In the genomic region with DNA sequence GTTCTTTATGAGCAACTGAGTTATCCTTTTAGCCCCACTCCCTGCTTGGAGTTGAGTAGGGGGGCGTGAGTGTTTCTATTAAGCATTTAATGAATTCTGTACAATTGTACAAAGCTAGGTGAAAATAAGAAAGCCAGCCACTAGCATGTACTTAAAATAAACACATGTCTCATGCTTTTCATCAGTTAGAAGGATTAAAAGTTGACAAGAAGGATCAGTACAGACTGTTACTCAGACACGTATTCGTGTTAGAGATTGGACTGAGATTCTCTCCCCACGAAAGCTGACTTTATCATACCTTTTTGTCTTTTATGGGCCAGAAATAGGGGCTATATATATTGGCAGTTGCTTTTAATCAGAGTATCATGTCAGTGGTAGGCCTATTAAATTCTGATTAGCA, we compare ENCODE assay signal across 9 cellular contexts. TPM values are rescaled to one million over a fixed set of nuclear protein-coding genes. Genes with fewer than 3 reads are reported as not detected.
DNase-seq lines count a peak whose midpoint lies in the region; ATAC-seq and TF ChIP-seq lines count a peak whose summit lies in the region.
"Had no signal": no experiment of that assay in that cellular context is flagged by ENCODE, and none has a peak within 500 bp of the region (broad histone marks: within the 10 kb centered on the region; RNA-seq: fewer than 3 reads in every experiment).

No MANE protein-coding gene starts in this region.

- H3K4me1 ChIP-seq in MM.1S (ENCODE audit: low read length) = peaks cover 16% of the 10 kb centered on the region; the same call in 1 of the 2 replicates

- H4K20me1 ChIP-seq in MM.1S (ENCODE audit: insufficient read depth, low read length) (no peaks in the 10 kb centered on the region), neural cell (ENCODE audit: insufficient read depth) (no peaks in the 10 kb centered on the region)

- DNase-seq in GM06990 (ENCODE audit: extremely low read depth, insufficient read length) (no peak), MM.1S (no peak), NCI-H524 treated with DMSO at 0.1 percent for 48 hours (lab: John Stamatoyannopoulos, UW) (no peak), AML-193 (lab: John Stamatoyannopoulos, UW) (no peak)
- DNase-seq in central memory CD8-positive, alpha-beta T cell (ENCODE audit: low spot score in 2 of 2) = no peak

- no peak for ATAC-seq in central memory CD8-positive, alpha-beta T cell (replicated peaks; ENCODE audit: extremely low read depth, poor library complexity, severe bottlenecking)
- no peak for ATAC-seq in HG03095 (IDR thresholded peaks at IDR 0.05; ENCODE audit: unreplicated experiment)
- ATAC-seq in HG03039 (IDR thresholded peaks at IDR 0.05; ENCODE audit: unreplicated experiment) = no peak

- H3K9me3 ChIP-seq in MM.1S (replicated peaks; ENCODE audit: insufficient read depth, low read length) = no peaks in the 10 kb centered on the region
- H3K9me3 ChIP-seq in neural cell (ENCODE audit: low read length) = no peaks in the 10 kb centered on the region
- H3K9me3 ChIP-seq: neutrophil had no signal

- H3K27ac Mint-ChIP-seq in central memory CD8-positive, alpha-beta T cell (ENCODE audit: low read depth) = no peak overlapping the region

- H3K9ac ChIP-seq in MM.1S (ENCODE audit: low read length) = no peak overlapping the region
- peak overlapping the region; percentile 98 for H3K9ac ChIP-seq in neural cell (ENCODE audit: low read length)

- TF ChIP-seq EP300 in neural cell (conservative IDR thresholded peaks at IDR 0.05; ENCODE audit: poor library complexity, severe bottlenecking) = no peak

- peak overlapping the region; percentile 96; the same call in 1 of the 2 replicates for H3K4me3 ChIP-seq in GM06990 (replicated peaks; ENCODE audit: low read depth, low read length)
- 0 out of 2 replicates have a peak overlapping the region, but pooled peaks have one; percentile 97 for H3K4me3 ChIP-seq in MM.1S (ENCODE audit: low read length)
- H3K4me3 ChIP-seq in neural cell (ENCODE audit: low read length) = peak overlapping the region; percentile 87

- no peak for TF ChIP-seq CTCF in GM06990 (IDR thresholded peaks at IDR 0.05; ENCODE audit: insufficient read depth, low read length, poor library complexity, severe bottlenecking)
- no peak for TF ChIP-seq CTCF in MM.1S (IDR thresholded peaks at IDR 0.05; ENCODE audit: low read length)
- no peak for TF ChIP-seq CTCF in neural cell (IDR thresholded peaks at IDR 0.05; ENCODE audit: poor library complexity, severe bottlenecking)

- no peak for TF ChIP-seq RAD21 in neural cell (conservative IDR thresholded peaks at IDR 0.05)

- no peaks in the 10 kb centered on the region for H3K9me3 Mint-ChIP-seq in central memory CD8-positive, alpha-beta T cell

- H3K27me3 Mint-ChIP-seq in central memory CD8-positive, alpha-beta T cell = no peaks in the 10 kb centered on the region

- H3K9me2 ChIP-seq in MM.1S (replicated peaks; ENCODE audit: insufficient read depth, low read length) (no peaks in the 10 kb centered on the region; the same call in 1 of the 2 replicates), neural cell (ENCODE audit: insufficient read depth, low read length) (no peaks in the 10 kb centered on the region)

- H3K36me3 ChIP-seq in GM06990 (ENCODE audit: control insufficient read depth, insufficient read depth, low read length) = no peaks in the 10 kb centered on the region
- H3K36me3 ChIP-seq in MM.1S (replicated peaks; ENCODE audit: insufficient read depth, low read length) = no peaks in the 10 kb centered on the region
- no peaks in the 10 kb centered on the region for H3K36me3 ChIP-seq in neural cell (ENCODE audit: insufficient read depth, low read length)
- H3K36me3 ChIP-seq: neutrophil had no signal

- H3K79me2 ChIP-seq in MM.1S (ENCODE audit: low read length) (peaks cover 66% of the 10 kb centered on the region), neural cell (replicated peaks; ENCODE audit: insufficient read depth, low read length) (peaks cover 61% of the 10 kb centered on the region)

- H3K27ac ChIP-seq in MM.1S (ENCODE audit: low read length) (no peak overlapping the region), neural cell (ENCODE audit: low read length) (peak overlapping the region; percentile 96)
- H3K27ac ChIP-seq: neutrophil had no signal

- H3K4me1 Mint-ChIP-seq in central memory CD8-positive, alpha-beta T cell = peaks cover 33% of the 10 kb centered on the region

- H3F3A ChIP-seq in MM.1S (ENCODE audit: insufficient read depth, low read length) = peaks cover 8% of the 10 kb centered on the region; the same call in 1 of the 2 replicates
- no peaks in the 10 kb centered on the region for H3F3A ChIP-seq in neural cell (ENCODE audit: insufficient read depth, low read length, poor library complexity, severe bottlenecking)

- peaks cover 5% of the 10 kb centered on the region for H3K36me3 Mint-ChIP-seq in central memory CD8-positive, alpha-beta T cell (ENCODE audit: insufficient read depth)

- H3K4me2 ChIP-seq in MM.1S (ENCODE audit: low read depth, low read length) = peak overlapping the region; percentile 82
- H3K4me2 ChIP-seq in neural cell (ENCODE audit: low read length) = peak overlapping the region; percentile 96

- H3K4me3 Mint-ChIP-seq in central memory CD8-positive, alpha-beta T cell = peak overlapping the region; percentile 96

- H2AFZ ChIP-seq in MM.1S (ENCODE audit: low read length) = no peak overlapping the region
- H2AFZ ChIP-seq in neural cell (ENCODE audit: low read depth, low read length) = no peak overlapping the region

- H3K27me3 ChIP-seq in GM06990 (replicated peaks; ENCODE audit: control insufficient read depth, insufficient read depth, low read length) = no peaks in the 10 kb centered on the region
- no peaks in the 10 kb centered on the region for H3K27me3 ChIP-seq in MM.1S (replicated peaks; ENCODE audit: insufficient read depth, low read length)
- no peaks in the 10 kb centered on the region for H3K27me3 ChIP-seq in neural cell (ENCODE audit: insufficient read depth, low read depth, low read length)
- H3K27me3 ChIP-seq: neutrophil had no signal

TF ChIP-seq in neural cell, 6 proteins besides CTCF, POLR2A, EP300 and RAD21:
- no peak for TF ChIP-seq MXI1 (conservative IDR thresholded peaks at IDR 0.05; ENCODE audit: poor library complexity, severe bottlenecking)
- no peak for TF ChIP-seq TAF1 (IDR thresholded peaks at IDR 0.05; ENCODE audit: low read depth)

RNA-seq across cellular contexts. Expression of a gene that starts 1.7 kb away (rescaled TPM):
- polyA plus RNA-seq in neural cell = 135 and 153 TPM in 2 replicates
- 140 and 143 TPM in 2 replicates for polyA minus RNA-seq in neural cell
